9 cellular contexts compared by ENCODE assay signal in genomic region chr11:90491466-90491865, GRCh38.
"Had no signal": no experiment of that assay in that cellular context is flagged by ENCODE, and none has a peak within 500 bp of the region (broad histone marks: within the 10 kb centered on the region; RNA-seq: fewer than 3 reads in every experiment).

No MANE protein-coding gene starts in this region.

- ATAC-seq: GM23338, HCT116 had no signal

- H3K4me3 ChIP-seq: GM23248, GM23338, HAP-1 had no signal

- DNase-seq: GM23248, GOT3, H7, H9, HCEC 1CT, HFFc6 had no signal
